1 cellular context compared by ENCODE assay signal in the genomic region with DNA sequence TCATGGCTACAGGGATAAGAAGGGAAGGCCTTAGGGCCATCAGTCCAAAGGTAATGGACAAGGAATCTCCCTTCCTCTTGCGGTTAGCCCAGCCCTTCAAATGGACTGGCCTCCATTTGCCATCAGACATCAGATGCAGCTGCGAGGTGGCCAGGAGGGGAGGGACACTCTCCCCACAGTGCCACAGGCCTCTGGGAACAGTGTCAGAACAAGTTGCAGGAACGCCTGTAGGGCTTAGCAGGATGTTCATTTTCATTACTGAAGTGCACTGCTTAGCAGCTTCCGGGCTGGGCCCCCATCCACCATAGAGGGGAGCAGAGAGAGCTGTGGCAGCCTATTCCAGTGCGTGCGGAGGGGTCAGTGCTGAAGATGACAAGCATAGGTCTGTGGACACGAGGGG.
TF ChIP-seq lines count a peak whose summit lies in the region.

No MANE protein-coding gene starts in this region.

TF ChIP-seq in HEK293T, 16 proteins besides CTCF, POLR2A, EP300 and RAD21:
- TF ChIP-seq ARNT (IDR thresholded peaks at IDR 0.05) (no peak), FOXM1 (IDR thresholded peaks at IDR 0.05; ENCODE audit: borderline replicate concordance) (no peak), SP1 (IDR thresholded peaks at IDR 0.05) (no peak), ZNF384 (IDR thresholded peaks at IDR 0.05) (no peak), FOXK2 (IDR thresholded peaks at IDR 0.05) (no peak), LEF1 (IDR thresholded peaks at IDR 0.05; ENCODE audit: borderline replicate concordance) (no peak), SUZ12 (IDR thresholded peaks at IDR 0.05) (no peak), NFRKB (IDR thresholded peaks at IDR 0.05) (no peak), L3MBTL2 (conservative IDR thresholded peaks at IDR 0.05) (no peak), HDGF (IDR thresholded peaks at IDR 0.05; ENCODE audit: borderline replicate concordance) (no peak), ELF4 (IDR thresholded peaks at IDR 0.05) (no peak), CTBP1 (IDR thresholded peaks at IDR 0.05; ENCODE audit: borderline replicate concordance) (no peak), TARDBP (IDR thresholded peaks at IDR 0.05) (no peak), BHLHE40 (IDR thresholded peaks at IDR 0.05; ENCODE audit: borderline replicate concordance) (no peak), FOXA1 (IDR thresholded peaks at IDR 0.05) (no peak)
- TF ChIP-seq, protein P1, sequence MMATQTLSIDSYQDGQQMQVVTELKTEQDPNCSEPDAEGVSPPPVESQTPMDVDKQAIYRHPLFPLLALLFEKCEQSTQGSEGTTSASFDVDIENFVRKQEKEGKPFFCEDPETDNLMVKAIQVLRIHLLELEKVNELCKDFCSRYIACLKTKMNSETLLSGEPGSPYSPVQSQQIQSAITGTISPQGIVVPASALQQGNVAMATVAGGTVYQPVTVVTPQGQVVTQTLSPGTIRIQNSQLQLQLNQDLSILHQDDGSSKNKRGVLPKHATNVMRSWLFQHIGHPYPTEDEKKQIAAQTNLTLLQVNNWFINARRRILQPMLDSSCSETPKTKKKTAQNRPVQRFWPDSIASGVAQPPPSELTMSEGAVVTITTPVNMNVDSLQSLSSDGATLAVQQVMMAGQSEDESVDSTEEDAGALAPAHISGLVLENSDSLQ (IDR thresholded peaks at IDR 0.05): no peak
